ENCODE assay signal across 31 cellular contexts in the genomic region with DNA sequence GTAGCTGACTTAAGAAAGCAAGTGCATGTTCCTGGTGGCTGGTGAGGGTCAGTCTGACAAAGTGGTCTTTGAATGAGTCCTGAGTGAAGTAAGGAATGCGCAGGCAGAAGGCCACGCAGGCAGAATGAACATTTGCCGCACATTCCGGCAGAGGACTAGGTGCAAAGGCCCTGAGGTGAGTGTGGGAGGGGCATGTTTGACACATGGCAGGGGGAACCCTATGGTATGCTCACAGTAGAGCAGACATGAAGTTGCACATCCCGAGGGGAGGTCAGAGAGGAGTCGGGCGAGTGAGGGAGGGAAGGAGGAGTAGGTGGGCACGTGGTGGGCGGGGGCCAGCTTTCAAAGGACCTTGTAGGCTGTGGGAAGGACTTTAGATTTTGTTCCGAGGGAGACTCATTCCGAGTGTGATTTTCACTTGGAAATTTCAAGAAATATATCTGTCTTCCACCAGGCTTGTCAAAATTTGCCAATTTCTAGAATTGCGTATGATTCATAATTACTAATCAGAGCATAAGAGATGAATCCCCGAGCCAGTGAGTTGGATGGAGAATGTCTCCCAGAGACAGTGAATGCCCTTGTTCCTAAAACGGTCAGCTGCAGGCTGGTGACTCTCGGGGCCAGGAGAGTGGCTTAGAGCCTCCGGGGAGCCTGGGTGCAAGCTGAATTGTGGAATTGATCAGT. TPM values are rescaled to one million over a fixed set of nuclear protein-coding genes. Genes with fewer than 3 reads are reported as not detected.
"Had no signal": no experiment of that assay in that cellular context is flagged by ENCODE, and none has a peak within 500 bp of the region (broad histone marks: within the 10 kb centered on the region; RNA-seq: fewer than 3 reads in every experiment).

No MANE protein-coding gene starts in this region.

- H3K36me3 Mint-ChIP-seq: activated naive CD8-positive, alpha-beta T cell treated with anti-CD3 and anti-CD28 coated beads for 36 hours; natural killer cell treated with Interleukin-12 subunit alpha and Interleukin-12 subunit beta and Interleukin-15 and Interleukin-18, amount 100 ng/mL, for 72 hours had no signal

- H3K36me3 ChIP-seq: cardiac muscle cell, left ventricle myocardium inferior, neutrophil, ovary, right atrium auricular region, thyroid gland, upper lobe of right lung had no signal

- DNase-seq: activated CD4-positive, alpha-beta T cell treated with anti-CD3 and anti-CD28 coated beads, Interleukin-2, amount 50 U/mL, for 4 hours; activated CD8-positive, alpha-beta memory T cell treated with anti-CD3 and anti-CD28 coated beads, Interleukin-2, amount 50 U/mL, for 48 hours; activated naive CD4-positive, alpha-beta T cell; activated naive CD8-positive, alpha-beta T cell treated with anti-CD3 and anti-CD28 coated beads for 36 hours; activated T-cell treated with anti-CD3 and anti-CD28 coated beads, Interleukin-2, amount 50 U/mL, for 4 hours; cortex of kidney; endodermal cell; glutamatergic neuron; left ventricle myocardium inferior; midbrain; ovary; psoas muscle; stimulated activated CD4-positive, alpha-beta T cell treated with anti-CD3 and anti-CD28 coated beads, Interleukin-12 subunit alpha, Interleukin-12 subunit beta, amount 100 ng/mL, for 4 hours; stimulated activated CD4-positive, alpha-beta T cell treated with anti-CD3 and anti-CD28 coated beads, Interleukin-4, amount 100 ng/mL, for 4 hours; stimulated activated naive CD8-positive, alpha-beta T cell treated with anti-CD3 and anti-CD28 coated beads, Interleukin-15, Interleukin-2, amounts not matched to agents 100 U/mL and 50 U/mL, for 24 hours; substantia nigra; T-helper 1 cell; T-helper 9 cell; thyroid gland; upper lobe of right lung had no signal

- H3K4me2 ChIP-seq: hepatocyte had no signal

- H3K9me3 Mint-ChIP-seq: activated naive CD8-positive, alpha-beta T cell treated with anti-CD3 and anti-CD28 coated beads for 36 hours; activated T-cell treated with anti-CD3 and anti-CD28 coated beads, Interleukin-2, amount 50 U/mL, for 4 hours; activated T-helper 2 cell treated with anti-CD3 and anti-CD28 coated beads, Interferon-gamma antibody, Interleukin-2, Interleukin-4, amounts not matched to agents 10 μg/mL and 5 μg/mL and 100 μg/mL, durations not matched to agents 14 hours and 24 hours and 36 hours; endodermal cell; natural killer cell treated with Interleukin-12 subunit alpha and Interleukin-12 subunit beta and Interleukin-15 and Interleukin-18, amount 100 ng/mL, for 72 hours had no signal

- H3K4me3 Mint-ChIP-seq: activated naive CD8-positive, alpha-beta T cell treated with anti-CD3 and anti-CD28 coated beads for 36 hours; activated T-cell treated with anti-CD3 and anti-CD28 coated beads, Interleukin-2, amount 50 U/mL, for 4 hours; endodermal cell; natural killer cell treated with Interleukin-12 subunit alpha and Interleukin-12 subunit beta and Interleukin-15 and Interleukin-18, amount 100 ng/mL, for 72 hours had no signal

- H3K4me1 ChIP-seq: left ventricle myocardium inferior, psoas muscle, right atrium auricular region, thyroid gland, upper lobe of right lung had no signal

- H3K4me3 ChIP-seq: cardiac muscle cell, hepatocyte, left ventricle myocardium inferior, ovary, psoas muscle, right atrium auricular region, thyroid gland, upper lobe of right lung had no signal

- H3K27ac Mint-ChIP-seq: activated naive CD8-positive, alpha-beta T cell treated with anti-CD3 and anti-CD28 coated beads for 36 hours; activated T-helper 2 cell treated with anti-CD3 and anti-CD28 coated beads, Interferon-gamma antibody, Interleukin-2, Interleukin-4, amounts not matched to agents 10 μg/mL and 5 μg/mL and 100 μg/mL, durations not matched to agents 14 hours and 24 hours and 36 hours; endodermal cell; natural killer cell treated with Interleukin-12 subunit alpha and Interleukin-12 subunit beta and Interleukin-15 and Interleukin-18, amount 100 ng/mL, for 72 hours had no signal

- H3K27me3 ChIP-seq: ovary, right atrium auricular region, thyroid gland had no signal

- H3K27ac ChIP-seq: cardiac muscle cell, epithelial cell of prostate, hepatocyte, left ventricle myocardium inferior, neutrophil, ovary, psoas muscle, right atrium auricular region, thyroid gland, upper lobe of right lung had no signal

- ATAC-seq: activated T-cell treated with anti-CD3 and anti-CD28 coated beads, Interleukin-2, amount 50 U/mL, for 4 hours; natural killer cell treated with Interleukin-12 subunit alpha and Interleukin-12 subunit beta and Interleukin-15 and Interleukin-18, amount 100 ng/mL, for 72 hours; psoas muscle; stimulated activated naive CD8-positive, alpha-beta T cell treated with anti-CD3 and anti-CD28 coated beads, Interleukin-15, Interleukin-2, amounts not matched to agents 100 U/mL and 50 U/mL, for 24 hours; upper lobe of right lung had no signal

- H2AFZ ChIP-seq: hepatocyte had no signal

- H3K79me2 ChIP-seq: hepatocyte had no signal

- H3K4me1 Mint-ChIP-seq: activated naive CD8-positive, alpha-beta T cell treated with anti-CD3 and anti-CD28 coated beads for 36 hours; endodermal cell had no signal

- H3K9me3 ChIP-seq: left ventricle myocardium inferior, neutrophil, ovary, psoas muscle, right atrium auricular region, thyroid gland, upper lobe of right lung had no signal

RNA-seq across cellular contexts. Expression of a gene that starts 40.3 kb away (rescaled TPM):
- total RNA-seq: activated CD8-positive, alpha-beta memory T cell treated with anti-CD3 and anti-CD28 coated beads for 36 hours; activated naive CD8-positive, alpha-beta T cell treated with anti-CD3 and anti-CD28 coated beads for 36 hours; activated T-cell treated with anti-CD3 and anti-CD28 coated beads, Interleukin-2, amount 50 U/mL, for 4 hours; activated T-helper 2 cell treated with anti-CD3 and anti-CD28 coated beads, Interferon-gamma antibody, Interleukin-2, Interleukin-4, amounts not matched to agents 10 μg/mL and 5 μg/mL and 100 μg/mL, durations not matched to agents 14 hours and 24 hours and 36 hours; cardiac muscle cell; endodermal cell; fibroblast of lung; frontal cortex; hepatocyte; left ventricle myocardium inferior; lung microvascular endothelial cell; natural killer cell treated with Interleukin-12 subunit alpha and Interleukin-12 subunit beta and Interleukin-15 and Interleukin-18, amount 100 ng/mL, for 72 hours; ovary; psoas muscle; right atrium auricular region; thyroid gland; upper lobe of right lung had no signal
- polyA plus RNA-seq: fibroblast of lung, ovary, psoas muscle had no signal
